10 cellular contexts compared by ENCODE assay signal in genomic region chr22:36197065-36197440, GRCh38. TPM values are rescaled to one million over a fixed set of nuclear protein-coding genes. Genes with fewer than 3 reads are reported as not detected.
DNase-seq lines count a peak whose midpoint lies in the region; ATAC-seq and TF ChIP-seq lines count a peak whose summit lies in the region.
"Had no signal": no experiment of that assay in that cellular context is flagged by ENCODE, and none has a peak within 500 bp of the region (broad histone marks: within the 10 kb centered on the region; RNA-seq: fewer than 3 reads in every experiment).

No MANE protein-coding gene starts in this region.

- no peaks in the 10 kb centered on the region for H3K9me3 ChIP-seq in Caco-2

- peaks cover 6% of the 10 kb centered on the region for H3K4me1 Mint-ChIP-seq in Caco-2 (ENCODE audit: low read depth, unreplicated experiment)

- TF ChIP-seq CTCF in choroid plexus epithelial cell (conservative IDR thresholded peaks at IDR 0.05; ENCODE audit: low read depth, low read length) = no peak
- no peak for TF ChIP-seq CTCF in Caco-2 (IDR thresholded peaks at IDR 0.05; ENCODE audit: insufficient read depth in 1 of 2, low read depth in 1 of 2, low read length in 1 of 2, severe bottlenecking in 1 of 2, unreplicated experiment in 1 of 2)

- H3K27me3 ChIP-seq in Caco-2 (replicated peaks; ENCODE audit: control insufficient read depth, insufficient read depth, low read length) = no peaks in the 10 kb centered on the region; the same call in 1 of the 2 replicates

- POLR2A ChIA-PET in Caco-2 (lab: Charles Lee) = no interaction called here

- no peak overlapping the region for H3K4me3 ChIP-seq in choroid plexus epithelial cell (ENCODE audit: low read depth, low read length)
- H3K4me3 ChIP-seq in Caco-2 (ENCODE audit: low read depth, low read length) = no peak overlapping the region

- CTCF ChIA-PET in Caco-2 (lab: Charles Lee) = interaction anchor here (0.6 kb wide), 2 partner anchors 87 to 289 kb away, joined by 3 read pairs; no protein-coding TSS in a partner anchor

- no peaks in the 10 kb centered on the region for H3K9me3 Mint-ChIP-seq in Caco-2 (ENCODE audit: unreplicated experiment)

- no peak overlapping the region for H3K4me3 Mint-ChIP-seq in Caco-2 (ENCODE audit: unreplicated experiment)

- DNase-seq in AG20443 (ENCODE audit: low spot score) = peak; percentile 29
- peak; percentile 4 to 7 for DNase-seq in Kasumi-1 (lab: John Stamatoyannopoulos, UW)
- DNase-seq in choroid plexus epithelial cell (ENCODE audit: low read depth) = peak; percentile 81
- peak; percentile 6 for DNase-seq in midbrain (lab: John Stamatoyannopoulos, UW)
- DNase-seq in middle frontal gyrus (ENCODE audit: extremely low spot score, low spot score) = no peak
- no peak for DNase-seq in Caco-2
- DNase-seq in NCI-H345 treated with DMSO at 0.1 percent for 48 hours (lab: John Stamatoyannopoulos, UW; ENCODE audit: unreplicated experiment) = no peak
- DNase-seq: activated T-cell treated with anti-CD3 and anti-CD28 coated beads, Interleukin-2, amount 50 U/mL, for 1 hour had no signal

- no peak for ATAC-seq in HG03139 (IDR thresholded peaks at IDR 0.05; ENCODE audit: unreplicated experiment)

- intact Hi-C loops in Caco-2 (cut with micrococcal nuclease; ENCODE audit: unreplicated experiment) = loop anchor here (5.0 kb wide), 1 partner anchor 80 kb away; no protein-coding TSS in a partner anchor

- H3K36me3 Mint-ChIP-seq in Caco-2 (ENCODE audit: insufficient read depth, unreplicated experiment) = no peaks in the 10 kb centered on the region

- H3K36me3 ChIP-seq in Caco-2 (ENCODE audit: control insufficient read depth, insufficient read depth, low read length) = no peaks in the 10 kb centered on the region

- BruUV-seq in Caco-2 (replicated peaks; lab: Mats Ljungman, UMichigan) = no TSS peak

- no peaks in the 10 kb centered on the region for H3K4me1 ChIP-seq in Caco-2

- H3K27me3 Mint-ChIP-seq in Caco-2 (ENCODE audit: insufficient read depth, unreplicated experiment) = peaks cover 3% of the 10 kb centered on the region

- no peak overlapping the region for H3K27ac Mint-ChIP-seq in Caco-2 (ENCODE audit: unreplicated experiment)

RNA-seq across cellular contexts. Expression of gene APOL4, which starts 4.6 kb away (rescaled TPM):
- total RNA-seq in Caco-2 (2022) = not detected in 2 replicates
- total RNA-seq: mononuclear cell had no signal

RNA-seq across cellular contexts. Expression of gene APOL3, which starts 36.5 kb away (rescaled TPM):
- 0.35 TPM in 1 of 2 replicates, not detected in the other for total RNA-seq in Caco-2 (2022)

RNA-seq across cellular contexts. Expression of gene APOL2, which starts 42.3 kb away (rescaled TPM):
- total RNA-seq in Caco-2 (2022) = 7.9 and 10.0 TPM in 2 replicates

RNA-seq across cellular contexts. Expression of gene APOL1, which starts 55.9 kb away (rescaled TPM):
- 0.32 and 0.39 TPM in 2 replicates for total RNA-seq in Caco-2 (2022)

Comparison
In these comparisons a context has a peak if more than half of its experiments do, and no peak if none do; other contexts are left out.
1. DNase-seq: peak in AG20443 (single experiment), Kasumi-1 (2 of 2), choroid plexus epithelial cell (single experiment) and midbrain (single experiment); none in middle frontal gyrus (single experiment), Caco-2 (0 of 2) and NCI-H345 treated with DMSO at 0.1 percent for 48 hours (single experiment).